ENCODE assay signal across 23 cellular contexts in the genomic region with DNA sequence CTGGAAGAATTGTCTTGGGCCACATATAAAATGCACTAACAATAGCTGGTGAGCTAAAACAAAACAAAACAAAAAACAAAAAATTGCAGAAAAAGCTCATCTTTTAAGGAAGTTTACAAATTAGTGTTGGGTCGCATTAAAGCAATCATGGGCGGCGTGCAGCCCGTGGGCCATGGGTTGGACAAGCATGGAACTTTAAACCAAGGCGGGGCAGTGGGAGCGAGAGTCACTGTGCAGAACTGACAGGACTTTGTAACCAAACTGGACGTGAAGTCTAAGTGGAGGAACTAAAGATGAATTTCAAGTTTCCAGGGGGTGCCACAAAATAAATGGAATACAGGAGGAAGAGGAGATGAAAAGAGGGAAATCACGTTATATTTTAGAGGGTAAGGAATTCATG.
"Had no signal": no experiment of that assay in that cellular context is flagged by ENCODE, and none has a peak within 500 bp of the region (broad histone marks: within the 10 kb centered on the region; RNA-seq: fewer than 3 reads in every experiment).

No MANE protein-coding gene starts in this region.

- H3K4me1 ChIP-seq: left ventricle myocardium inferior, sigmoid colon, thyroid gland had no signal

- H3K36me3 ChIP-seq: left ventricle myocardium inferior, sigmoid colon, thyroid gland had no signal

- H3K4me1 Mint-ChIP-seq: activated CD4-positive, alpha-beta memory T cell treated with anti-CD3 and anti-CD28 coated beads, Interleukin-2, amount 10 ng/mL, durations not matched to agents 7 days and 5 days; brain; naive B cell; neural crest cell had no signal

- H3K27ac Mint-ChIP-seq: activated CD4-positive, alpha-beta memory T cell treated with anti-CD3 and anti-CD28 coated beads, Interleukin-2, amount 10 ng/mL, durations not matched to agents 7 days and 5 days; activated CD4-positive, alpha-beta T cell treated with anti-CD3 and anti-CD28 coated beads, Interleukin-2, amount 10 ng/mL, durations not matched to agents 24 days and 14 days; T-helper 1 cell treated with Interleukin-12 subunit alpha and Interleukin-12 subunit beta and Interleukin-4 antibody, amounts not matched to agents 30 μg/mL and 1 μg/mL, for 36 hours had no signal

- H3K9me3 Mint-ChIP-seq: activated CD4-positive, alpha-beta memory T cell treated with anti-CD3 and anti-CD28 coated beads, Interleukin-2, amount 10 ng/mL, durations not matched to agents 7 days and 5 days; activated CD4-positive, alpha-beta T cell treated with anti-CD3 and anti-CD28 coated beads, Interleukin-2, amount 10 ng/mL, durations not matched to agents 24 days and 14 days; activated T-cell treated with anti-CD3 and anti-CD28 coated beads, Interleukin-2, amount 50 U/mL, for 72 hours; brain; immature natural killer cell; neural crest cell; T-helper 1 cell treated with Interleukin-12 subunit alpha and Interleukin-12 subunit beta and Interleukin-4 antibody, amounts not matched to agents 30 μg/mL and 1 μg/mL, for 36 hours had no signal

- H3K36me3 Mint-ChIP-seq: brain had no signal

- H3K27ac ChIP-seq: foreskin keratinocyte, left ventricle myocardium inferior, sigmoid colon, thyroid gland had no signal

- H3K27me3 Mint-ChIP-seq: activated CD4-positive, alpha-beta memory T cell treated with anti-CD3 and anti-CD28 coated beads, Interleukin-2, amount 10 ng/mL, durations not matched to agents 7 days and 5 days; activated CD4-positive, alpha-beta T cell treated with anti-CD3 and anti-CD28 coated beads, Interleukin-2, amount 10 ng/mL, durations not matched to agents 24 days and 14 days; brain; naive B cell had no signal

- ATAC-seq: activated T-cell treated with anti-CD3 and anti-CD28 coated beads, Interleukin-2, amount 50 U/mL, for 72 hours had no signal

- H3K4me3 Mint-ChIP-seq: activated CD4-positive, alpha-beta memory T cell treated with anti-CD3 and anti-CD28 coated beads, Interleukin-2, amount 10 ng/mL, durations not matched to agents 7 days and 5 days; activated CD4-positive, alpha-beta T cell treated with anti-CD3 and anti-CD28 coated beads, Interleukin-2, amount 10 ng/mL, durations not matched to agents 24 days and 14 days; activated T-cell treated with anti-CD3 and anti-CD28 coated beads, Interleukin-2, amount 50 U/mL, for 72 hours; brain; immature natural killer cell; naive B cell; neural crest cell; T-helper 1 cell treated with Interleukin-12 subunit alpha and Interleukin-12 subunit beta and Interleukin-4 antibody, amounts not matched to agents 30 μg/mL and 1 μg/mL, for 36 hours had no signal

- H3K27me3 ChIP-seq: foreskin keratinocyte, sigmoid colon, thyroid gland had no signal

- H3K9me3 ChIP-seq: left ventricle myocardium inferior, sigmoid colon, thyroid gland had no signal

- DNase-seq: activated CD4-positive, alpha-beta memory T cell treated with anti-CD3 and anti-CD28 coated beads, Interleukin-2, amount 10 ng/mL, durations not matched to agents 7 days and 5 days; activated CD4-positive, alpha-beta T cell treated with anti-CD3 and anti-CD28 coated beads, Interleukin-2, amount 10 ng/mL, durations not matched to agents 24 days and 14 days; activated effector memory CD4-positive, alpha-beta T cell treated with Interleukin-2 at 50 U/mL for 16 hours; activated naive CD4-positive, alpha-beta T cell treated with anti-CD3 and anti-CD28 coated beads, Interleukin-2, amount 50 U/mL, for 16 hours; activated T-cell treated with anti-CD3 and anti-CD28 coated beads, Interleukin-2, amount 50 U/mL, for 72 hours; aorta; caudate nucleus; effector memory CD4-positive, alpha-beta T cell; immature natural killer cell; kidney glomerular epithelial cell; left ventricle myocardium inferior; naive B cell; occipital lobe; posterior cingulate gyrus; sigmoid colon; stimulated activated CD4-positive, alpha-beta T cell treated with anti-CD3 and anti-CD28 coated beads, Interleukin-4, amount 100 ng/mL, for 24 hours; stimulated activated naive CD4-positive, alpha-beta T cell treated with Interleukin-2 at 50 U/mL for 16 hours; substantia nigra; thyroid gland had no signal

- H3K4me3 ChIP-seq: left ventricle myocardium inferior, sigmoid colon, thyroid gland had no signal
